6 cellular contexts compared by ENCODE assay signal in genomic region chr5:16757577-16757976, GRCh38.
DNase-seq lines count a peak whose midpoint lies in the region; ATAC-seq and TF ChIP-seq lines count a peak whose summit lies in the region.
"Not testable (repeated sequence)": the region's sequence is repeated elsewhere in the genome, so short reads cannot be mapped to it uniquely, and the experiment has no call there.

No MANE protein-coding gene starts in this region.

- H3K9me2 ChIP-seq in GM23338 (ENCODE audit: insufficient read depth); hepatocyte (replicated peaks; ENCODE audit: insufficient read depth): not testable (repeated sequence)

- H3K9me3 Mint-ChIP-seq in GM23338, WTC11, nephron progenitor cell, type B pancreatic cell: not testable (repeated sequence)

- not testable (repeated sequence) for H3K27ac Mint-ChIP-seq in GM23338
- peak overlapping the region; percentile 87; the same call in 1 of the 2 replicates for H3K27ac Mint-ChIP-seq in WTC11
- peak overlapping the region; percentile 96 for H3K27ac Mint-ChIP-seq in nephron progenitor cell
- H3K27ac Mint-ChIP-seq in type B pancreatic cell: peak overlapping the region; percentile 1

- 0 out of 2 replicates have a peak overlapping the region, but pooled peaks have one; percentile 18 for H3K27ac ChIP-seq in GM23338 (ENCODE audit: low read depth)
- H3K27ac ChIP-seq in OCI-LY3 (ENCODE audit: low read length): peak overlapping the region; percentile 99
- H3K27ac ChIP-seq in hepatocyte: peak overlapping the region; percentile 49

- ATAC-seq in GM23338, WTC11: not testable (repeated sequence)

- H3K9me3 ChIP-seq in OCI-LY3 (ENCODE audit: insufficient read depth, low read length); hepatocyte (ENCODE audit: low read depth): not testable (repeated sequence)

- CTCF ChIA-PET in WTC11 (lab: Charles Lee): interaction anchor here (1.2 kb wide), 1 partner anchor 432 kb away, joined by 3 read pairs; no protein-coding TSS in a partner anchor

- H3K4me1 Mint-ChIP-seq in GM23338 (peaks cover 24% of the 10 kb centered on the region), WTC11 (peaks cover 31% of the 10 kb centered on the region), nephron progenitor cell (peaks cover 33% of the 10 kb centered on the region), type B pancreatic cell (ENCODE audit: unreplicated experiment) (peaks cover 12% of the 10 kb centered on the region)

- H3K36me3 ChIP-seq in GM23338 (ENCODE audit: insufficient read depth): peaks cover 19% of the 10 kb centered on the region
- not testable (repeated sequence) for H3K36me3 ChIP-seq in OCI-LY3 (replicated peaks; ENCODE audit: low read depth, low read length); hepatocyte (replicated peaks; ENCODE audit: insufficient read depth, low read depth)

- H3K4me1 ChIP-seq in GM23338 (ENCODE audit: insufficient read depth): peaks cover 16% of the 10 kb centered on the region
- H3K4me1 ChIP-seq in OCI-LY3 (ENCODE audit: low read length): peaks cover 32% of the 10 kb centered on the region
- not testable (repeated sequence) for H3K4me1 ChIP-seq in hepatocyte (ENCODE audit: insufficient read depth)

- not testable (repeated sequence) for H3K27me3 Mint-ChIP-seq in GM23338 (ENCODE audit: insufficient read depth, low read depth, poor library complexity); WTC11 (ENCODE audit: low read depth); nephron progenitor cell (ENCODE audit: low read depth, poor library complexity); type B pancreatic cell

- H3K4me3 ChIP-seq in GM23338; OCI-LY3 (ENCODE audit: low read length); hepatocyte: not testable (repeated sequence)

- DNase-seq in GM23338 (ENCODE audit: low spot score); WTC11 (ENCODE audit: low spot score); hepatocyte (ENCODE audit: low spot score); nephron progenitor cell; type B pancreatic cell (ENCODE audit: extremely low spot score, unreplicated experiment): not testable (repeated sequence)

- H3K36me3 Mint-ChIP-seq in GM23338 (ENCODE audit: low read depth): peaks cover 47% of the 10 kb centered on the region
- H3K36me3 Mint-ChIP-seq in WTC11: peaks cover 37% of the 10 kb centered on the region
- H3K36me3 Mint-ChIP-seq in nephron progenitor cell (ENCODE audit: low read depth): peaks cover 77% of the 10 kb centered on the region
- peaks cover 29% of the 10 kb centered on the region for H3K36me3 Mint-ChIP-seq in type B pancreatic cell

- not testable (repeated sequence) for H3K4me2 ChIP-seq in GM23338
- H3K4me2 ChIP-seq in OCI-LY3 (ENCODE audit: low read length): peak overlapping the region; percentile 52
- peak overlapping the region; percentile 39 for H3K4me2 ChIP-seq in hepatocyte

- not testable (repeated sequence) for H3K79me2 ChIP-seq in GM23338 (replicated peaks; ENCODE audit: insufficient read depth); OCI-LY3 (ENCODE audit: low read length); hepatocyte

- not testable (repeated sequence) for H4K20me1 ChIP-seq in GM23338 (replicated peaks; ENCODE audit: insufficient read depth); OCI-LY3 (ENCODE audit: insufficient read depth, low read length); hepatocyte (ENCODE audit: insufficient read depth, poor library complexity, severe bottlenecking)

- not testable (repeated sequence) for H3K27me3 ChIP-seq in GM23338 (ENCODE audit: insufficient read depth); OCI-LY3 (ENCODE audit: low read depth, low read length); hepatocyte

- WGBS in hepatocyte (ENCODE audit: low lambda C conversion rate, missing lambda C conversion rate): 91% methylated on average over 6 of the region's 6 CpGs

- not testable (repeated sequence) for H3F3A ChIP-seq in GM23338 (replicated peaks; ENCODE audit: low read depth)

- not testable (repeated sequence) for H2AFZ ChIP-seq in GM23338, hepatocyte
- peak overlapping the region; percentile 60 for H2AFZ ChIP-seq in OCI-LY3 (ENCODE audit: low read depth, low read length)

- TF ChIP-seq CTCF in GM23338 (conservative IDR thresholded peaks at IDR 0.05; ENCODE audit: low read depth in 2 of 2); OCI-LY3 (IDR thresholded peaks at IDR 0.05; ENCODE audit: low read depth, low read length); WTC11 (IDR thresholded peaks at IDR 0.05); hepatocyte (IDR thresholded peaks at IDR 0.05; ENCODE audit: poor library complexity); nephron progenitor cell (IDR thresholded peaks at IDR 0.05); type B pancreatic cell (conservative IDR thresholded peaks at IDR 0.05): not testable (repeated sequence)

- POLR2A ChIA-PET in WTC11 (lab: Charles Lee): interaction anchor here (0.7 kb wide), 1 partner anchor 290 kb away, joined by 3 read pairs; no protein-coding TSS in a partner anchor

- peak overlapping the region; percentile 63; the same call in 1 of the 2 replicates for H3K9ac ChIP-seq in OCI-LY3 (ENCODE audit: low read length)

- not testable (repeated sequence) for H3K4me3 Mint-ChIP-seq in GM23338, WTC11, nephron progenitor cell, type B pancreatic cell

Comparison
In these comparisons a context has a peak if more than half of its experiments do, and no peak if none do; other contexts are left out.
1. H3K27ac ChIP-seq: peak in every context shown above with its lines; median percentile 99 in OCI-LY3; 49 in hepatocyte; 18 in GM23338.